Comparison of ENCODE assay signal across 8 cellular contexts in genomic region chr16:67842509-67843342, GRCh38. TPM values are rescaled to one million over a fixed set of nuclear protein-coding genes. Genes with fewer than 3 reads are reported as not detected.
DNase-seq lines count a peak whose midpoint lies in the region; ATAC-seq and TF ChIP-seq lines count a peak whose summit lies in the region.

No MANE protein-coding gene starts in this region.

- no peak overlapping the region for H2BK15ac ChIP-seq in IMR-90 (ENCODE audit: low read depth, low read length)

- peaks cover 21% of the 10 kb centered on the region for H3K9me1 ChIP-seq in IMR-90 (ENCODE audit: insufficient read depth, low read length)

- H3K4me2 ChIP-seq in IMR-90 (ENCODE audit: low read depth, low read length), result peak overlapping the region; percentile 90

- intact Hi-C loops in IMR-90 (cut with micrococcal nuclease), result loop anchor here (1.0 to 2.0 kb wide), 2 partner anchors 26 to 86 kb away; no protein-coding TSS in a partner anchor

- peak overlapping the region; percentile 95 for H3K14ac ChIP-seq in IMR-90 (replicated peaks; ENCODE audit: low read depth, low read length)

- dilution Hi-C loops in IMR-90 (cut with HindIII; ENCODE audit: low sequenced_read_pairs, unreplicated experiment), result no loop called here

- H3K23ac ChIP-seq in IMR-90 (ENCODE audit: low read depth, low read length), result peak overlapping the region; percentile 96

- no peak overlapping the region for H3K56ac ChIP-seq in IMR-90 (ENCODE audit: extremely low read depth, insufficient read depth, low read length)

- in situ Hi-C loops in IMR-90 (cut with MboI; ENCODE audit: low sequenced_read_pairs), result no loop called here
- in situ Hi-C loops in T47D (cut with HindIII; ENCODE audit: low pct_unique_long_range_greater_than_20kb, low sequenced_read_pairs), result no loop called here

- peak overlapping the region; percentile 40; the same call in 1 of the 2 replicates for H3K18ac ChIP-seq in IMR-90 (ENCODE audit: low read depth, low read length)

- WGBS in IMR-90 (ENCODE audit: extremely low coverage in 2 of 2, insufficient read length in 1 of 2), 2 experiments, result 1% methylated on average over 38 of the region's 67 CpGs; no CpG with 5 or more reads in 1 of the 2 experiments

- BruUV-seq in IMR-90 (replicated peaks; lab: Mats Ljungman, UMichigan), result no TSS peak

- peaks cover 24 to 50% of the 10 kb centered on the region in 2 experiments for H3K79me1 ChIP-seq in IMR-90 (ENCODE audit: low read depth in 1 of 2, low read length in 2 of 2)

- H2BK120ac ChIP-seq in IMR-90 (ENCODE audit: low read depth, low read length), result peak overlapping the region; percentile 63; the same call in 1 of the 2 replicates

- ATAC-seq in IMR-90 (ENCODE audit: low read depth), result peak; percentile 7

- peaks cover 19% of the 10 kb centered on the region for H4K20me1 ChIP-seq in IMR-90 (ENCODE audit: insufficient read depth, low read length)

- H3K4ac ChIP-seq in IMR-90 (ENCODE audit: low read depth, low read length), result peak overlapping the region; percentile 86

- peak; percentile 45 for TF ChIP-seq CTCF in GM20000 (IDR thresholded peaks at IDR 0.05; ENCODE audit: extremely low read depth, missing control alignments)
- TF ChIP-seq CTCF in IMR-90 (conservative IDR thresholded peaks at IDR 0.05; ENCODE audit: low read depth, low read length), result peak; percentile 32

- peak overlapping the region; percentile 85 for H3K27ac ChIP-seq in IMR-90 (ENCODE audit: insufficient read depth, low read length)

- H2BK5ac ChIP-seq in IMR-90 (ENCODE audit: low read depth, low read length, poor library complexity, severe bottlenecking), result peak overlapping the region; percentile 67

- H3K4me3 ChIP-seq in IMR-90 (ENCODE audit: insufficient read depth, low read depth, low read length), result peak overlapping the region; percentile 69

- no peak for TF ChIP-seq RAD21 in IMR-90 (IDR thresholded peaks at IDR 0.05; ENCODE audit: low read length)

- H3K36me3 ChIP-seq in IMR-90 (ENCODE audit: control insufficient read depth, insufficient read depth, low read length), result no peaks in the 10 kb centered on the region

- H3K9ac ChIP-seq in IMR-90 (ENCODE audit: low read depth, low read length), result peak overlapping the region; percentile 87

- H3K9me3 ChIP-seq in IMR-90 (ENCODE audit: control insufficient read depth, insufficient read depth, low read length), result no peaks in the 10 kb centered on the region

- peak overlapping the region; percentile 38 to 88 for H4K8ac ChIP-seq in IMR-90 (ENCODE audit: low read depth in 2 of 2, low read length in 2 of 2)

- POLR2A ChIA-PET in IMR-90 (lab: Charles Lee; ENCODE audit: unreplicated experiment), result no interaction called here

- H2AK5ac ChIP-seq in IMR-90 (ENCODE audit: low read depth, low read length), result peak overlapping the region; percentile 92

- CTCF ChIA-PET in IMR-90 (lab: Yijun Ruan, JAX), result interaction anchor here (0.6 kb wide), 1 partner anchor 21 kb away, joined by 3 read pairs; no protein-coding TSS in a partner anchor

- no peaks in the 10 kb centered on the region for H3K27me3 ChIP-seq in IMR-90 (ENCODE audit: control insufficient read depth, insufficient read depth, low read length)

- peak overlapping the region; percentile 95 for H2AK9ac ChIP-seq in IMR-90 (replicated peaks; ENCODE audit: low read depth, low read length, poor library complexity)

- no peak overlapping the region for H2BK20ac ChIP-seq in IMR-90 (ENCODE audit: low read depth, low read length)

- peak; percentile 10; the same call in 1 of the 2 replicates for TF ChIP-seq POLR2A in IMR-90 (IDR thresholded peaks at IDR 0.05; ENCODE audit: low read depth, low read length)

- peak overlapping the region; percentile 53; the same call in 1 of the 2 replicates for H4K91ac ChIP-seq in IMR-90 (ENCODE audit: insufficient read depth, low read depth, low read length)

- peak overlapping the region; percentile 100 for H2AFZ ChIP-seq in IMR-90 (replicated peaks; ENCODE audit: low read length, poor library complexity)

- H3K4me1 ChIP-seq in IMR-90 (ENCODE audit: control insufficient read depth, insufficient read depth, low read length), result peaks cover 13% of the 10 kb centered on the region

- DNase-seq in D341Med (ENCODE audit: low spot score), result peak; percentile 48
- DNase-seq in GM20000 (ENCODE audit: low spot score), result peak; percentile 74
- peak; percentile 46 for DNase-seq in IMR-90
- DNase-seq in UCSD-AML1 (lab: John Stamatoyannopoulos, UW; ENCODE audit: unreplicated experiment), result peak; percentile 82
- DNase-seq in T47D (ENCODE audit: low read depth in 1 of 2, low spot score in 1 of 2), result peak; percentile 67 to 72
- peak; percentile 68 for DNase-seq in iris pigment epithelial cell (ENCODE audit: low read depth)
- DNase-seq in stimulated activated CD4-positive, alpha-beta T cell treated with anti-CD3 and anti-CD28 coated beads, Interleukin-12 subunit alpha, Interleukin-12 subunit beta, amount 100 ng/mL, for 24 hours (ENCODE audit: low read depth in 2 of 2), result peak; percentile 32 to 42
- no peak for DNase-seq in amniotic stem cell (lab: John Stamatoyannopoulos, UW)

- H4K5ac ChIP-seq in IMR-90 (ENCODE audit: low read depth, low read length), result peak overlapping the region; percentile 77

TF ChIP-seq in IMR-90, 13 proteins besides CTCF, POLR2A, EP300 and RAD21:
- TF ChIP-seq ELK1 (IDR thresholded peaks at IDR 0.05; ENCODE audit: borderline replicate concordance, low read depth, low read length) (no peak), RFX5 (IDR thresholded peaks at IDR 0.05; ENCODE audit: low read depth, low read length) (no peak), FOS (IDR thresholded peaks at IDR 0.05; ENCODE audit: low read depth, low read length) (no peak), NFE2L2 (IDR thresholded peaks at IDR 0.05; ENCODE audit: low read depth, low read length) (no peak), CEBPB (IDR thresholded peaks at IDR 0.05; ENCODE audit: low read depth, low read length) (no peak), MAZ (IDR thresholded peaks at IDR 0.05; ENCODE audit: borderline replicate concordance, low read depth, low read length) (no peak), SMC3 (IDR thresholded peaks at IDR 0.05; ENCODE audit: low read depth, low read length) (0 out of 2 replicates have a peak, but pooled peaks have one; percentile 8)
TF ChIP-seq in IMR-90: peak in this region for 1.

RNA-seq across cellular contexts. Expression of gene THAP11, which starts 0.6 kb away (rescaled TPM):
- total RNA-seq in IMR-90 (2012; rRNA removed), result 13.3 and 13.9 TPM in 2 replicates
- 14.5 and 16.7 TPM in 2 replicates for polyA plus RNA-seq in IMR-90 (2012; rRNA removed)
- 23.5 and 29.1 TPM in 2 replicates for polyA plus RNA-seq in IMR-90 (2012; cell fraction: cytosol; rRNA removed)
- 7.1 and 11.0 TPM in 2 replicates for polyA plus RNA-seq in IMR-90 (2012; cell fraction: nucleus; rRNA removed; ENCODE audit: low replicate concordance)

RNA-seq across cellular contexts. Expression of gene NUTF2, which starts 4.0 kb away (rescaled TPM):
- 42.7 and 55.0 TPM in 2 replicates for total RNA-seq in IMR-90 (2012; rRNA removed)
- 361 and 399 TPM in 2 replicates for polyA plus RNA-seq in IMR-90 (2012; rRNA removed)
- polyA plus RNA-seq in IMR-90 (2012; cell fraction: cytosol; rRNA removed), result 92.1 and 120 TPM in 2 replicates
- 102 and 127 TPM in 2 replicates for polyA plus RNA-seq in IMR-90 (2012; cell fraction: nucleus; rRNA removed; ENCODE audit: low replicate concordance)

RNA-seq across cellular contexts. Expression of gene CENPT, which starts 4.8 kb away (rescaled TPM):
- total RNA-seq in IMR-90 (2012; rRNA removed), result 33.3 TPM in 2 replicates
- polyA plus RNA-seq in IMR-90 (2012; rRNA removed), result 83.1 and 86.4 TPM in 2 replicates
- polyA plus RNA-seq in IMR-90 (2012; cell fraction: cytosol; rRNA removed), result 42.5 and 48.8 TPM in 2 replicates
- 500 and 808 TPM in 2 replicates for polyA plus RNA-seq in IMR-90 (2012; cell fraction: nucleus; rRNA removed; ENCODE audit: low replicate concordance)

RNA-seq across cellular contexts. Expression of gene EDC4, which starts 30.1 kb away (rescaled TPM):
- 33.2 and 34.2 TPM in 2 replicates for total RNA-seq in IMR-90 (2012; rRNA removed)
- 64.0 and 66.1 TPM in 2 replicates for polyA plus RNA-seq in IMR-90 (2012; rRNA removed)
- polyA plus RNA-seq in IMR-90 (2012; cell fraction: cytosol; rRNA removed), result 30.7 and 38.1 TPM in 2 replicates
- polyA plus RNA-seq in IMR-90 (2012; cell fraction: nucleus; rRNA removed; ENCODE audit: low replicate concordance), result 226 and 471 TPM in 2 replicates

RNA-seq across cellular contexts. Expression of gene TSNAXIP1, which starts 36.0 kb away (rescaled TPM):
- total RNA-seq in IMR-90 (2012; rRNA removed), result 0.56 and 0.72 TPM in 2 replicates
- polyA plus RNA-seq in IMR-90 (2012; rRNA removed), result 1.4 and 1.6 TPM in 2 replicates
- polyA plus RNA-seq in IMR-90 (2012; cell fraction: cytosol; rRNA removed), result 0.24 and 0.47 TPM in 2 replicates
- 16.6 and 18.9 TPM in 2 replicates for polyA plus RNA-seq in IMR-90 (2012; cell fraction: nucleus; rRNA removed; ENCODE audit: low replicate concordance)
